Comparison of ENCODE assay signal across 22 cellular contexts in genomic region chr7:108130261-108130660, GRCh38. TPM values are rescaled to one million over a fixed set of nuclear protein-coding genes. Genes with fewer than 3 reads are reported as not detected.
DNase-seq lines count a peak whose midpoint lies in the region; ATAC-seq, FAIRE-seq and TF ChIP-seq lines count a peak whose summit lies in the region.
"Had no signal": no experiment of that assay in that cellular context is flagged by ENCODE, and none has a peak within 500 bp of the region (broad histone marks: within the 10 kb centered on the region; RNA-seq: fewer than 3 reads in every experiment).

A gene with protein sequence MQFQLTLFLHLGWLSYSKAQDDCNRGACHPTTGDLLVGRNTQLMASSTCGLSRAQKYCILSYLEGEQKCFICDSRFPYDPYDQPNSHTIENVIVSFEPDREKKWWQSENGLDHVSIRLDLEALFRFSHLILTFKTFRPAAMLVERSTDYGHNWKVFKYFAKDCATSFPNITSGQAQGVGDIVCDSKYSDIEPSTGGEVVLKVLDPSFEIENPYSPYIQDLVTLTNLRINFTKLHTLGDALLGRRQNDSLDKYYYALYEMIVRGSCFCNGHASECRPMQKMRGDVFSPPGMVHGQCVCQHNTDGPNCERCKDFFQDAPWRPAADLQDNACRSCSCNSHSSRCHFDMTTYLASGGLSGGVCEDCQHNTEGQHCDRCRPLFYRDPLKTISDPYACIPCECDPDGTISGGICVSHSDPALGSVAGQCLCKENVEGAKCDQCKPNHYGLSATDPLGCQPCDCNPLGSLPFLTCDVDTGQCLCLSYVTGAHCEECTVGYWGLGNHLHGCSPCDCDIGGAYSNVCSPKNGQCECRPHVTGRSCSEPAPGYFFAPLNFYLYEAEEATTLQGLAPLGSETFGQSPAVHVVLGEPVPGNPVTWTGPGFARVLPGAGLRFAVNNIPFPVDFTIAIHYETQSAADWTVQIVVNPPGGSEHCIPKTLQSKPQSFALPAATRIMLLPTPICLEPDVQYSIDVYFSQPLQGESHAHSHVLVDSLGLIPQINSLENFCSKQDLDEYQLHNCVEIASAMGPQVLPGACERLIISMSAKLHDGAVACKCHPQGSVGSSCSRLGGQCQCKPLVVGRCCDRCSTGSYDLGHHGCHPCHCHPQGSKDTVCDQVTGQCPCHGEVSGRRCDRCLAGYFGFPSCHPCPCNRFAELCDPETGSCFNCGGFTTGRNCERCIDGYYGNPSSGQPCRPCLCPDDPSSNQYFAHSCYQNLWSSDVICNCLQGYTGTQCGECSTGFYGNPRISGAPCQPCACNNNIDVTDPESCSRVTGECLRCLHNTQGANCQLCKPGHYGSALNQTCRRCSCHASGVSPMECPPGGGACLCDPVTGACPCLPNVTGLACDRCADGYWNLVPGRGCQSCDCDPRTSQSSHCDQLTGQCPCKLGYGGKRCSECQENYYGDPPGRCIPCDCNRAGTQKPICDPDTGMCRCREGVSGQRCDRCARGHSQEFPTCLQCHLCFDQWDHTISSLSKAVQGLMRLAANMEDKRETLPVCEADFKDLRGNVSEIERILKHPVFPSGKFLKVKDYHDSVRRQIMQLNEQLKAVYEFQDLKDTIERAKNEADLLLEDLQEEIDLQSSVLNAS (N-terminal part only) (minus strand): TSS chr7:108130361. CDS start chr7:108123164, 7,197 bp downstream.

- H2BK15ac ChIP-seq in IMR-90 (ENCODE audit: low read depth, low read length), result no peak within 1 kb of the TSS

- dilution Hi-C loops in IMR-90 (cut with HindIII; ENCODE audit: low sequenced_read_pairs, unreplicated experiment) (loop anchor here (25.0 kb wide), 1 partner anchor 118 kb away; the partner anchor contains the start of gene LAMB1), endothelial cell of umbilical vein (cut with MboI; ENCODE audit: extremely low pct_ligation_motif_present, low sequenced_read_pairs) (no loop called here)

- H3K4me3 ChIP-seq in IMR-90 (ENCODE audit: insufficient read depth, low read depth, low read length), result no peak within 1 kb of the TSS
- no peak within 1 kb of the TSS for H3K4me3 ChIP-seq in endothelial cell of umbilical vein (replicated peaks in 1 of 3; ENCODE audit: insufficient read depth in 1 of 3, low read depth in 1 of 3, low read length in 3 of 3)
- H3K4me3 ChIP-seq: PC-9, SJSA1 had no signal

- H3K9me1 ChIP-seq in IMR-90 (ENCODE audit: insufficient read depth, low read length) (no peaks in the 10 kb centered on the region; the same call in 1 of the 2 replicates), endothelial cell of umbilical vein (replicated peaks; ENCODE audit: control insufficient read depth, extremely low read depth, insufficient read depth, low read length) (no peaks in the 10 kb centered on the region)

- H4K91ac ChIP-seq in IMR-90 (ENCODE audit: insufficient read depth, low read depth, low read length), result peak within 1 kb of the TSS; percentile 50; the same call in 1 of the 2 replicates

- peak; percentile 21 for FAIRE-seq in endothelial cell of umbilical vein (lab: Jason Lieb, UNC)
- FAIRE-seq: G401.6, H54 had no signal

- H3K27me3 ChIP-seq in IMR-90 (ENCODE audit: control insufficient read depth, insufficient read depth, low read length) (no peaks in the 10 kb centered on the region), endothelial cell of umbilical vein (ENCODE audit: control insufficient read depth in 2 of 2, insufficient read depth in 2 of 2, low read length in 2 of 2) (no peaks in the 10 kb centered on the region)
- H3K27me3 ChIP-seq: SJSA1 had no signal

- TF ChIP-seq RAD21 in IMR-90 (IDR thresholded peaks at IDR 0.05; ENCODE audit: low read length), result no peak

- no peak for TF ChIP-seq POLR2A in IMR-90 (IDR thresholded peaks at IDR 0.05; ENCODE audit: low read depth, low read length)
- no peak for TF ChIP-seq POLR2A in endothelial cell of umbilical vein (IDR thresholded peaks at IDR 0.05; ENCODE audit: low read depth, low read length)

- DNase-seq in IMR-90 (no peak), endothelial cell of umbilical vein (ENCODE audit: low read depth, low spot score) (no peak), neural crest cell (ENCODE audit: low read depth, low spot score) (no peak), type B pancreatic cell (ENCODE audit: extremely low spot score, unreplicated experiment) (no peak)
- DNase-seq in stimulated activated CD4-positive, alpha-beta T cell treated with anti-CD3 and anti-CD28 coated beads, Interleukin-15, amount 100 ng/mL, for 24 hours, result no peak
- no peak for DNase-seq in stimulated activated CD4-positive, alpha-beta T cell treated with anti-CD3 and anti-CD28 coated beads, Interleukin-2, amount 100 ng/mL, for 48 hours
- DNase-seq: C1 segment of cervical spinal cord; CD4-positive, alpha-beta memory T cell; COR-L47; MM.1S; NCI-H2029; NCI-H446 treated with DMSO at 0.1 percent for 48 hours; NCI-H526; NCI-H82; NK-92 treated with Interleukin-12 subunit alpha and Interleukin-12 subunit beta, amount 100 ng/mL, for 24 hours; PC-9 had no signal

- H4K20me1 ChIP-seq in IMR-90 (ENCODE audit: insufficient read depth, low read length), result no peaks in the 10 kb centered on the region
- no peaks in the 10 kb centered on the region for H4K20me1 ChIP-seq in endothelial cell of umbilical vein (replicated peaks; ENCODE audit: control insufficient read depth, extremely low read depth, insufficient read depth, low read length)

- no peaks in the 10 kb centered on the region for H3K36me3 ChIP-seq in IMR-90 (ENCODE audit: control insufficient read depth, insufficient read depth, low read length)
- no peaks in the 10 kb centered on the region for H3K36me3 ChIP-seq in endothelial cell of umbilical vein (ENCODE audit: control insufficient read depth in 2 of 2, extremely low read depth in 1 of 2, insufficient read depth in 2 of 2, low read length in 2 of 2)
- H3K36me3 ChIP-seq: SJSA1 had no signal

- H3K14ac ChIP-seq in IMR-90 (replicated peaks; ENCODE audit: low read depth, low read length), result peak within 1 kb of the TSS; percentile 67; the same call in 1 of the 2 replicates

- in situ Hi-C loops in IMR-90 (cut with MboI; ENCODE audit: low sequenced_read_pairs), result loop anchor here (25.0 kb wide), 1 partner anchor 393 kb away; the partner anchor contains the start of gene CBLL1

- TF ChIP-seq CTCF in IMR-90 (conservative IDR thresholded peaks at IDR 0.05; ENCODE audit: low read depth, low read length), result no peak
- TF ChIP-seq CTCF in endothelial cell of umbilical vein (IDR thresholded peaks at IDR 0.05; ENCODE audit: extremely low read depth in 1 of 2, insufficient read depth in 1 of 2, low read depth in 1 of 2, low read length in 2 of 2), result no peak
- no peak for TF ChIP-seq CTCF in neural crest cell (conservative IDR thresholded peaks at IDR 0.05)
- no peak for TF ChIP-seq CTCF in type B pancreatic cell (conservative IDR thresholded peaks at IDR 0.05)

- intact Hi-C loops in IMR-90 (cut with micrococcal nuclease), result loop anchor here (5.0 kb wide), 1 partner anchor 118 kb away; no protein-coding TSS in a partner anchor
- intact Hi-C loops in endothelial cell of umbilical vein (cut with micrococcal nuclease), result no loop called here

- POLR2A ChIA-PET in IMR-90 (lab: Charles Lee; ENCODE audit: unreplicated experiment) (interaction anchor here (0.7 kb wide), 1 partner anchor 171 kb away, joined by 3 read pairs; no protein-coding TSS in a partner anchor), endothelial cell of umbilical vein (lab: Charles Lee) (no interaction called here)

- WGBS in IMR-90 (ENCODE audit: extremely low coverage in 2 of 2, insufficient read length in 1 of 2), 2 experiments, result no CpG with 5 or more reads among the region's 3 CpGs

- peak within 1 kb of the TSS; percentile 57 for H3K27ac Mint-ChIP-seq in neural crest cell (ENCODE audit: unreplicated experiment)
- peak within 1 kb of the TSS; percentile 34 for H3K27ac Mint-ChIP-seq in type B pancreatic cell
- H3K27ac Mint-ChIP-seq: CD4-positive, alpha-beta memory T cell had no signal

- no peaks in the 10 kb centered on the region for H3K79me2 ChIP-seq in endothelial cell of umbilical vein (ENCODE audit: control insufficient read depth, insufficient read depth, low read length)

- H2AK5ac ChIP-seq in IMR-90 (ENCODE audit: low read depth, low read length), result peak within 1 kb of the TSS; percentile 31; the same call in 1 of the 2 replicates

- H3K4ac ChIP-seq in IMR-90 (ENCODE audit: low read depth, low read length), result peak within 1 kb of the TSS; percentile 21; the same call in 1 of the 2 replicates

- H3K23ac ChIP-seq in IMR-90 (ENCODE audit: low read depth, low read length), result no peak within 1 kb of the TSS

- no peak within 1 kb of the TSS for H2AK9ac ChIP-seq in IMR-90 (replicated peaks; ENCODE audit: low read depth, low read length, poor library complexity)

- ATAC-seq in IMR-90 (ENCODE audit: low read depth) (no peak), GM19023 (IDR thresholded peaks at IDR 0.05; ENCODE audit: unreplicated experiment) (no peak)
- ATAC-seq: Right ventricle myocardium inferior had no signal

- H3K36me3 Mint-ChIP-seq in neural crest cell (ENCODE audit: low read depth), result no peaks in the 10 kb centered on the region
- no peaks in the 10 kb centered on the region for H3K36me3 Mint-ChIP-seq in type B pancreatic cell
- H3K36me3 Mint-ChIP-seq: CD4-positive, alpha-beta memory T cell had no signal

- H3K56ac ChIP-seq in IMR-90 (ENCODE audit: extremely low read depth, insufficient read depth, low read length), result no peak within 1 kb of the TSS

- H3K9me3 ChIP-seq in IMR-90 (ENCODE audit: control insufficient read depth, insufficient read depth, low read length) (no peaks in the 10 kb centered on the region), endothelial cell of umbilical vein (replicated peaks; ENCODE audit: control insufficient read depth, insufficient read depth, low read length) (no peaks in the 10 kb centered on the region)
- H3K9me3 ChIP-seq: SJSA1 had no signal

- H3K4me1 ChIP-seq in IMR-90 (ENCODE audit: control insufficient read depth, insufficient read depth, low read length) (peaks cover 4% of the 10 kb centered on the region; the same call in 1 of the 2 replicates), endothelial cell of umbilical vein (ENCODE audit: control insufficient read depth, extremely low read depth, insufficient read depth, low read length) (peaks cover 2% of the 10 kb centered on the region)
- H3K4me1 ChIP-seq: SJSA1 had no signal

- H2BK20ac ChIP-seq in IMR-90 (ENCODE audit: low read depth, low read length), result no peak within 1 kb of the TSS

- H2AFZ ChIP-seq in IMR-90 (replicated peaks; ENCODE audit: low read length, poor library complexity) (no peak within 1 kb of the TSS), endothelial cell of umbilical vein (ENCODE audit: low read depth, low read length) (no peak within 1 kb of the TSS)
- H2AFZ ChIP-seq: PC-9 had no signal

- peaks cover 2% of the 10 kb centered on the region for H3K9me3 Mint-ChIP-seq in neural crest cell
- H3K9me3 Mint-ChIP-seq in type B pancreatic cell, result no peaks in the 10 kb centered on the region
- H3K9me3 Mint-ChIP-seq: CD4-positive, alpha-beta memory T cell had no signal

- BruUV-seq in IMR-90 (replicated peaks; lab: Mats Ljungman, UMichigan) (no TSS peak), endothelial cell of umbilical vein (replicated peaks; lab: Mats Ljungman, UMichigan) (no TSS peak)

- H3K4me3 Mint-ChIP-seq in neural crest cell (no peak within 1 kb of the TSS), type B pancreatic cell (peak within 1 kb of the TSS; percentile 26)
- H3K4me3 Mint-ChIP-seq: CD4-positive, alpha-beta memory T cell had no signal

- no peak within 1 kb of the TSS for H4K5ac ChIP-seq in IMR-90 (ENCODE audit: low read depth, low read length)

- H3K18ac ChIP-seq in IMR-90 (ENCODE audit: low read depth, low read length), result no peak within 1 kb of the TSS; the same call in 1 of the 2 replicates

- H4K8ac ChIP-seq in IMR-90 (ENCODE audit: low read depth in 2 of 2, low read length in 2 of 2), result peak within 1 kb of the TSS in 1 of 2 experiments; percentile 63; a peak in 1 of 4 replicates

- peak within 1 kb of the TSS; percentile 65 for H2BK120ac ChIP-seq in IMR-90 (ENCODE audit: low read depth, low read length)

- H3K4me2 ChIP-seq in IMR-90 (ENCODE audit: low read depth, low read length), result no peak within 1 kb of the TSS
- no peak within 1 kb of the TSS for H3K4me2 ChIP-seq in endothelial cell of umbilical vein (ENCODE audit: insufficient read depth, low read length)
- H3K4me2 ChIP-seq: KMS-11, PC-9 had no signal

- CTCF ChIA-PET in IMR-90 (lab: Yijun Ruan, JAX) (interaction anchor here (1.3 kb wide), 1 partner anchor 12 kb away, joined by 4 read pairs; no protein-coding TSS in a partner anchor), endothelial cell of umbilical vein (lab: Charles Lee) (interaction anchor here (0.6 to 3.1 kb wide), 3 partner anchors 8 to 16 kb away, joined by 3 to 9 read pairs (median 7); no protein-coding TSS in a partner anchor)

- H3K9ac ChIP-seq in IMR-90 (ENCODE audit: low read depth, low read length), result no peak within 1 kb of the TSS
- no peak within 1 kb of the TSS for H3K9ac ChIP-seq in endothelial cell of umbilical vein (replicated peaks; ENCODE audit: extremely low read depth, insufficient read depth, low read length)
- H3K9ac ChIP-seq: KMS-11 had no signal

- H3K27me3 Mint-ChIP-seq in neural crest cell (ENCODE audit: low read depth), result no peaks in the 10 kb centered on the region
- peaks cover 4% of the 10 kb centered on the region for H3K27me3 Mint-ChIP-seq in type B pancreatic cell

- no peaks in the 10 kb centered on the region for H3K79me1 ChIP-seq in IMR-90 (ENCODE audit: low read depth in 1 of 2, low read length in 2 of 2)

- H3K27ac ChIP-seq in IMR-90 (ENCODE audit: insufficient read depth, low read length) (peak within 1 kb of the TSS; percentile 42; the same call in 1 of the 2 replicates), endothelial cell of umbilical vein (ENCODE audit: insufficient read depth, low read depth, low read length) (no peak within 1 kb of the TSS)
- H3K27ac ChIP-seq: KMS-11, PC-9, SJSA1 had no signal

- no peak within 1 kb of the TSS for H2BK5ac ChIP-seq in IMR-90 (ENCODE audit: low read depth, low read length, poor library complexity, severe bottlenecking)

- H3K4me1 Mint-ChIP-seq in neural crest cell (peaks cover 9% of the 10 kb centered on the region), type B pancreatic cell (ENCODE audit: unreplicated experiment) (peaks cover 10% of the 10 kb centered on the region)

RNA-seq across cellular contexts. Expression of the gene that starts here (rescaled TPM):
- total RNA-seq in IMR-90 (2012; rRNA removed), result under 0.01 and 0.18 TPM in 2 replicates
- 0.12 and 0.13 TPM in 2 replicates for polyA plus RNA-seq in IMR-90 (2012; rRNA removed)
- 0.05 and 0.09 TPM in 2 replicates for polyA plus RNA-seq in IMR-90 (2012; cell fraction: cytosol; rRNA removed)
- polyA plus RNA-seq in IMR-90 (2012; cell fraction: nucleus; rRNA removed; ENCODE audit: low replicate concordance), result 0.05 and 0.10 TPM in 2 replicates
- 0.20 and 0.72 TPM in 2 replicates for total RNA-seq in endothelial cell of umbilical vein
- polyA plus RNA-seq in endothelial cell of umbilical vein, result 0.15 and 0.43 TPM in 2 replicates
- polyA plus RNA-seq in endothelial cell of umbilical vein (2011; cell fraction: cytosol; rRNA removed), result 0.27 and 0.30 TPM in 2 replicates
- polyA plus RNA-seq in endothelial cell of umbilical vein (2011; cell fraction: nucleus; rRNA removed), result 0.62 and 0.87 TPM in 2 replicates
- polyA plus RNA-seq in endothelial cell of umbilical vein (2012), result 0.15 and 0.21 TPM in 2 replicates
- polyA minus RNA-seq in endothelial cell of umbilical vein, result 0.66 and 0.81 TPM in 2 replicates
- polyA minus RNA-seq in endothelial cell of umbilical vein (2011; cell fraction: cytosol; rRNA and poly(A)+ RNA removed), result not detected
- 1.3 and 1.7 TPM in 2 replicates for polyA minus RNA-seq in endothelial cell of umbilical vein (2011; cell fraction: nucleus; rRNA and poly(A)+ RNA removed)
- total RNA-seq in neural crest cell, result 0.11 and 0.16 TPM in 2 replicates
- total RNA-seq in type B pancreatic cell (ENCODE audit: low replicate concordance), result 0.81 and 1.3 TPM in 2 replicates
- total RNA-seq: CD4-positive, alpha-beta memory T cell had no signal
- polyA plus RNA-seq: CD4-positive, alpha-beta memory T cell had no signal
